Comparison of ENCODE assay signal across 25 cellular contexts in the genomic region with DNA sequence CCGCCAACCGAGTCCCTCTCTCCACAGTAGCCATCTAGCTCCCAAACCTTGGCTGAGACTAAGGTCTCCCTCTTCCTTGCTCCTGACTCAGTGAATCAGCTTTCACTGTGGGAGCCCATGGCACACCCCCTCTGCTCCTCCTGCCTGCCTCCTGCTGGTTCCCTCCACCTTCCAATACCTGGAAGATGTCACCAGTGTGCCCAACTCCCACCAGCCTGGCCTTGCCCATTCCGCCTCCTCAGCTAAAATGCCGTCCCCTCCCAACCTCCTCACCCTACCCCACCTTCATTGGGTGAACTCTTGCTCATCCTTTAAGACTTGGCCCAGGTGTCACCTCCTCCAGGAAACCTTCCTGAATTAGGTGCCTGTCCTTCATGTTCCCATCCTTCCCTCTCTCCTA.
A peak's percentile ranks its signal among the peaks of the same experiment; 100 is the strongest.
DNase-seq lines count a peak whose midpoint lies in the region; ATAC-seq and TF ChIP-seq lines count a peak whose summit lies in the region.
"Had no signal": no experiment of that assay in that cellular context is flagged by ENCODE, and none has a peak within 500 bp of the region (broad histone marks: within the 10 kb centered on the region; RNA-seq: fewer than 3 reads in every experiment).

No MANE protein-coding gene starts in this region.

- H3K27me3 ChIP-seq in GM23338 (ENCODE audit: insufficient read depth) (no peaks in the 10 kb centered on the region), esophagus (ENCODE audit: control insufficient read depth in 1 of 2, insufficient read depth in 2 of 2, low read length in 2 of 2) (no peaks in the 10 kb centered on the region), upper lobe of right lung (no peaks in the 10 kb centered on the region), HAP-1 (ENCODE audit: low read depth) (peaks cover 14% of the 10 kb centered on the region)
- H3K27me3 ChIP-seq: BE2C had no signal

- H2AFZ ChIP-seq in GM23338 = peak overlapping the region; percentile 90; the same call in 1 of the 2 replicates
- H2AFZ ChIP-seq: GM23248, PC-9 had no signal

- no peak overlapping the region for H3K27ac ChIP-seq in GM23338 (ENCODE audit: low read depth)
- peak overlapping the region; percentile 90 to 93 for H3K27ac ChIP-seq in esophagus (ENCODE audit: low read depth in 2 of 2, low read length in 1 of 2)
- no peak overlapping the region for H3K27ac ChIP-seq in upper lobe of right lung
- H3K27ac ChIP-seq: GM23248, PC-9 had no signal

- H3K36me3 ChIP-seq in GM23338 (ENCODE audit: insufficient read depth) (no peaks in the 10 kb centered on the region), esophagus (ENCODE audit: control insufficient read depth in 2 of 2, insufficient read depth in 2 of 2, low read length in 1 of 2) (peaks cover 0 to 6% of the 10 kb centered on the region in 2 donors), upper lobe of right lung (no peaks in the 10 kb centered on the region), HAP-1 (replicated peaks) (no peaks in the 10 kb centered on the region)
- H3K36me3 ChIP-seq: BE2C had no signal

- intact Hi-C loops in upper lobe of right lung (cut with DNase I) = no loop called here

- no peak overlapping the region for H3K4me3 ChIP-seq in GM23338
- no peak overlapping the region for H3K4me3 ChIP-seq in esophagus (ENCODE audit: low read depth in 1 of 2, low read length in 2 of 2)
- no peak overlapping the region for H3K4me3 ChIP-seq in upper lobe of right lung
- no peak overlapping the region for H3K4me3 ChIP-seq in HAP-1
- H3K4me3 ChIP-seq: GM23248, PC-9 had no signal

- H3K79me2 ChIP-seq in GM23338 (replicated peaks; ENCODE audit: insufficient read depth) = no peaks in the 10 kb centered on the region

- H3K4me3 Mint-ChIP-seq in GM23338 = no peak overlapping the region
- H3K4me3 Mint-ChIP-seq in nephron progenitor cell = peak overlapping the region; percentile 12

- H3K36me3 Mint-ChIP-seq in GM23338 (ENCODE audit: low read depth) (no peaks in the 10 kb centered on the region), nephron progenitor cell (ENCODE audit: low read depth) (no peaks in the 10 kb centered on the region)

- H3K4me2 ChIP-seq in GM23338 = no peak overlapping the region
- H3K4me2 ChIP-seq: PC-9 had no signal

- in situ Hi-C loops in HAP-1 (cut with MboI; ENCODE audit: low sequenced_read_pairs) = no loop called here

- TF ChIP-seq CTCF in GM23338 (conservative IDR thresholded peaks at IDR 0.05; ENCODE audit: low read depth in 2 of 2) (no peak), nephron progenitor cell (IDR thresholded peaks at IDR 0.05) (no peak), upper lobe of right lung (IDR thresholded peaks at IDR 0.05) (no peak)

- no peaks in the 10 kb centered on the region for H4K20me1 ChIP-seq in GM23338 (replicated peaks; ENCODE audit: insufficient read depth)

- peaks cover 27% of the 10 kb centered on the region for H3K4me1 Mint-ChIP-seq in GM23338
- H3K4me1 Mint-ChIP-seq in nephron progenitor cell = peaks cover 58% of the 10 kb centered on the region

- H3K27ac Mint-ChIP-seq in GM23338 (no peak overlapping the region), nephron progenitor cell (peak overlapping the region; percentile 31)

- ATAC-seq in GM23338 = no peak
- ATAC-seq in upper lobe of right lung = no peak

- no peaks in the 10 kb centered on the region for H3K9me2 ChIP-seq in GM23338 (ENCODE audit: insufficient read depth)

- DNase-seq in GM23338 (ENCODE audit: low spot score) (no peak), nephron progenitor cell (no peak), upper lobe of right lung (peak; percentile 19), SIG-M5 (lab: John Stamatoyannopoulos, UW) (no peak), NOMO-1 treated with DMSO at 0.1 percent for 48 hours (lab: John Stamatoyannopoulos, UW; ENCODE audit: unreplicated experiment) (no peak), HAP-1 (ENCODE audit: low spot score in 2 of 2) (no peak)
- DNase-seq: 8988T; ACHN; Calu3; DMS153; DND-41; GM23248; HCEC 1CT; IMR-90; KG1; MM.1S; NCI-H1694; NCI-H2029 treated with DMSO at 0.1 percent for 48 hours; NCI-H446 treated with DMSO at 0.1 percent for 48 hours; NCI-H526; NK-92 treated with Interleukin-12 subunit alpha and Interleukin-12 subunit beta, amount 100 ng/mL, for 24 hours; PC-9; SHP77 had no signal

- H3K4me1 ChIP-seq in GM23338 (ENCODE audit: insufficient read depth) = peaks cover 14% of the 10 kb centered on the region
- peaks cover 8 to 43% of the 10 kb centered on the region in 2 donors for H3K4me1 ChIP-seq in esophagus (ENCODE audit: control insufficient read depth in 2 of 2, insufficient read depth in 2 of 2, low read length in 1 of 2)
- no peaks in the 10 kb centered on the region for H3K4me1 ChIP-seq in upper lobe of right lung
- H3K4me1 ChIP-seq in HAP-1 = no peaks in the 10 kb centered on the region
- H3K4me1 ChIP-seq: BE2C had no signal

- WGBS in esophagus, 2 donors = 79 to 83% methylated on average over 2 to 4 of the region's 4 CpGs

- H3F3A ChIP-seq in GM23338 (replicated peaks; ENCODE audit: low read depth) = no peaks in the 10 kb centered on the region

- H3K9me3 Mint-ChIP-seq in GM23338 (no peaks in the 10 kb centered on the region), nephron progenitor cell (no peaks in the 10 kb centered on the region)

- H3K27me3 Mint-ChIP-seq in GM23338 (ENCODE audit: insufficient read depth, low read depth, poor library complexity) (peaks cover 9% of the 10 kb centered on the region), nephron progenitor cell (ENCODE audit: low read depth, poor library complexity) (peaks cover 19% of the 10 kb centered on the region)

- H3K9me3 ChIP-seq in esophagus (ENCODE audit: control insufficient read depth in 2 of 2, insufficient read depth in 1 of 2, low read depth in 1 of 2, low read length in 1 of 2) (no peaks in the 10 kb centered on the region), upper lobe of right lung (no peaks in the 10 kb centered on the region), HAP-1 (no peaks in the 10 kb centered on the region)
- H3K9me3 ChIP-seq: BE2C had no signal

TF ChIP-seq in GM23338, 12 proteins besides CTCF, POLR2A, EP300 and RAD21 (continues in another document):
- TF ChIP-seq EZH2phosphoT487 (IDR thresholded peaks at IDR 0.05; ENCODE audit: unreplicated experiment) = no peak
- TF ChIP-seq, protein P1, sequence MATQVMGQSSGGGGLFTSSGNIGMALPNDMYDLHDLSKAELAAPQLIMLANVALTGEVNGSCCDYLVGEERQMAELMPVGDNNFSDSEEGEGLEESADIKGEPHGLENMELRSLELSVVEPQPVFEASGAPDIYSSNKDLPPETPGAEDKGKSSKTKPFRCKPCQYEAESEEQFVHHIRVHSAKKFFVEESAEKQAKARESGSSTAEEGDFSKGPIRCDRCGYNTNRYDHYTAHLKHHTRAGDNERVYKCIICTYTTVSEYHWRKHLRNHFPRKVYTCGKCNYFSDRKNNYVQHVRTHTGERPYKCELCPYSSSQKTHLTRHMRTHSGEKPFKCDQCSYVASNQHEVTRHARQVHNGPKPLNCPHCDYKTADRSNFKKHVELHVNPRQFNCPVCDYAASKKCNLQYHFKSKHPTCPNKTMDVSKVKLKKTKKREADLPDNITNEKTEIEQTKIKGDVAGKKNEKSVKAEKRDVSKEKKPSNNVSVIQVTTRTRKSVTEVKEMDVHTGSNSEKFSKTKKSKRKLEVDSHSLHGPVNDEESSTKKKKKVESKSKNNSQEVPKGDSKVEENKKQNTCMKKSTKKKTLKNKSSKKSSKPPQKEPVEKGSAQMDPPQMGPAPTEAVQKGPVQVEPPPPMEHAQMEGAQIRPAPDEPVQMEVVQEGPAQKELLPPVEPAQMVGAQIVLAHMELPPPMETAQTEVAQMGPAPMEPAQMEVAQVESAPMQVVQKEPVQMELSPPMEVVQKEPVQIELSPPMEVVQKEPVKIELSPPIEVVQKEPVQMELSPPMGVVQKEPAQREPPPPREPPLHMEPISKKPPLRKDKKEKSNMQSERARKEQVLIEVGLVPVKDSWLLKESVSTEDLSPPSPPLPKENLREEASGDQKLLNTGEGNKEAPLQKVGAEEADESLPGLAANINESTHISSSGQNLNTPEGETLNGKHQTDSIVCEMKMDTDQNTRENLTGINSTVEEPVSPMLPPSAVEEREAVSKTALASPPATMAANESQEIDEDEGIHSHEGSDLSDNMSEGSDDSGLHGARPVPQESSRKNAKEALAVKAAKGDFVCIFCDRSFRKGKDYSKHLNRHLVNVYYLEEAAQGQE (IDR thresholded peaks at IDR 0.05; ENCODE audit: unreplicated experiment) = no peak

Comparison
In these comparisons a context has a peak if more than half of its experiments do, and no peak if none do; other contexts are left out.
1. H3K27ac ChIP-seq: peak in esophagus (2 of 2); none in GM23338 (single experiment) and upper lobe of right lung (single experiment).